Comparison of ENCODE assay signal across 19 cellular contexts in the genomic region with DNA sequence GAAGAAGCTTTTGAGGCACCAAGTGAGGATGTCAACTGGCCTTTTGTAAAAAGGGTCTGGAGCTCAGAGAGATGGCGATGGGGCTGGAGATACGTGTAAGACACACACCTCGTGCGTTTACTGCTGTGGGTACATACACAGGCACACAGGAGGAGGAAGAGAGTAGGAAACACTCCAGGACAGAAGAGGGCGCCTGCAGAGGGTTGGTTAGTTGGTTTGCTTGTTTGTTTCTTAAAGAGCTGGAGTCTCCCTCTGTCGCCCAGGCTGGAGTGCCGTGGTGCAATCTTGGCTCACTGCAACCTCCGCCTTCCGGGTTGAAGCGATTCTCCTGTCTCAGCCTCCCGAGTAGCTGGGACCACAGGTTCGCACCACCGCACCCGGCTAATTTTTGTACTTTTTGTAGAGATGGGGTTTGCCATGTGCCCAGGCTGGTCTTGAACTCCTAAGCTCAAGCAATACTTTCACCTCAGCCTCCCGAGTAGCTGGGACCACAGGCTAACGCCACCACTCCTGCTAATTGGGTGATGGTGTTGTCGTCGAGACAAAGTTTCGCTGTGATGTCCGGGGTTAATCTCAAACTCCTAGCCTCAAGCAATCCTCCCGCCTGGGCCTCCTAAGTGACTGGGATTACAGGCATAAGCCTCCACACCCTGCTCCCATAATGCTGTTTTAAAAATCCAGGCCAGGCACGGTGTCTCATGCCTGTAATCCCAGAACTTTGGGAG. TPM values are rescaled to one million over a fixed set of nuclear protein-coding genes. Genes with fewer than 3 reads are reported as not detected.
DNase-seq lines count a peak whose midpoint lies in the region; ATAC-seq, FAIRE-seq and TF ChIP-seq lines count a peak whose summit lies in the region.
"Had no signal": no experiment of that assay in that cellular context is flagged by ENCODE, and none has a peak within 500 bp of the region (broad histone marks: within the 10 kb centered on the region; RNA-seq: fewer than 3 reads in every experiment).

No MANE protein-coding gene starts in this region.

- no peak overlapping the region for H2AFZ ChIP-seq in K562 (ENCODE audit: low read depth, low read length)
- H2AFZ ChIP-seq: parathyroid adenoma had no signal

- no peak for TF ChIP-seq POLR2A in K562 (conservative IDR thresholded peaks at IDR 0.05)

- H3K9me3 Mint-ChIP-seq in CD4-positive, alpha-beta T cell = peaks cover 6% of the 10 kb centered on the region

- H3K4me1 Mint-ChIP-seq in CD4-positive, alpha-beta T cell (ENCODE audit: low read depth) = no peaks in the 10 kb centered on the region
- H3K4me1 Mint-ChIP-seq: immature natural killer cell, mesothelial cell of epicardium had no signal

- H3K4me2 ChIP-seq in K562 (ENCODE audit: insufficient read depth, low read length) = no peak overlapping the region

- no peak for TF ChIP-seq RAD21 in K562 (CRISPR knock-in tag; conservative IDR thresholded peaks at IDR 0.05 in 1 of 2, IDR thresholded peaks at IDR 0.05 in 1 of 2)

- no peak overlapping the region for H3K4me3 Mint-ChIP-seq in CD4-positive, alpha-beta T cell
- H3K4me3 Mint-ChIP-seq: immature natural killer cell, mesothelial cell of epicardium had no signal

- H3K9me1 ChIP-seq in K562 (ENCODE audit: control insufficient read depth, insufficient read depth, low read length) = no peaks in the 10 kb centered on the region

- 24% methylated on average over 14 of the region's 22 CpGs for WGBS in K562 (ENCODE audit: insufficient coverage, low coverage, missing lambda C conversion rate)

- no peaks in the 10 kb centered on the region for H3K27me3 ChIP-seq in CD4-positive, alpha-beta T cell (ENCODE audit: control insufficient read depth, insufficient read depth, low read length)
- no peaks in the 10 kb centered on the region for H3K27me3 ChIP-seq in K562 (ENCODE audit: control insufficient read depth in 2 of 2, insufficient read depth in 2 of 2, low read length in 2 of 2)
- H3K27me3 ChIP-seq: breast epithelium had no signal

- in situ Hi-C loops in K562 (cut with MboI) = no loop called here

- no peaks in the 10 kb centered on the region for H4K20me1 ChIP-seq in K562 (replicated peaks; ENCODE audit: control insufficient read depth, insufficient read depth, low read length)

- peaks cover 17% of the 10 kb centered on the region for H3K27me3 Mint-ChIP-seq in CD4-positive, alpha-beta T cell

- CTCF ChIA-PET in CD4-positive, alpha-beta T cell (lab: Charles Lee) = no interaction called here
- CTCF ChIA-PET in K562 (lab: Yijun Ruan, JAX; ENCODE audit: low intra/inter-chr PET ratio) = no interaction called here

- no peak for FAIRE-seq in K562 (lab: Jason Lieb, UNC)
- FAIRE-seq: TTC549 had no signal

- POLR2A ChIA-PET in CD4-positive, alpha-beta T cell (lab: Charles Lee) = interaction anchor here (0.7 kb wide), 2 partner anchors 12 to 579 kb away, joined by 3 to 4 read pairs; no protein-coding TSS in a partner anchor
- POLR2A ChIA-PET in K562 (lab: Yijun Ruan, JAX) = no interaction called here

- no peaks in the 10 kb centered on the region for H3K4me1 ChIP-seq in K562 (replicated peaks in 1 of 2; ENCODE audit: control insufficient read depth in 2 of 2, insufficient read depth in 2 of 2, low read length in 2 of 2)
- H3K4me1 ChIP-seq: breast epithelium, parathyroid adenoma, tibial artery had no signal

- no peaks in the 10 kb centered on the region for H3K9me3 ChIP-seq in CD4-positive, alpha-beta T cell (ENCODE audit: control insufficient read depth, low read length)
- H3K9me3 ChIP-seq in K562 (replicated peaks; ENCODE audit: control insufficient read depth, insufficient read depth, low read depth, low read length) = no peaks in the 10 kb centered on the region
- H3K9me3 ChIP-seq: tibial artery had no signal

- no peaks in the 10 kb centered on the region for H3K36me3 ChIP-seq in K562 (ENCODE audit: control insufficient read depth, insufficient read depth, low read length)
- H3K36me3 ChIP-seq: breast epithelium, tibial artery had no signal

- no peak overlapping the region for H3K27ac Mint-ChIP-seq in CD4-positive, alpha-beta T cell
- H3K27ac Mint-ChIP-seq: immature natural killer cell, mesothelial cell of epicardium had no signal

- no peak for TF ChIP-seq CTCF in CD4-positive, alpha-beta T cell (IDR thresholded peaks at IDR 0.05)
- peak in 1 of 3 experiments; percentile 36; a peak in 2 of 6 replicates for TF ChIP-seq CTCF in K562 (IDR thresholded peaks at IDR 0.05 in 2 of 3, conservative IDR thresholded peaks at IDR 0.05 in 1 of 3; ENCODE audit: insufficient read depth in 2 of 3, low read depth in 1 of 3, low read length in 3 of 3)

- no peak overlapping the region for H3K27ac ChIP-seq in CD4-positive, alpha-beta T cell (ENCODE audit: low read depth, low read length)
- H3K27ac ChIP-seq in K562 (ENCODE audit: extremely low read depth, low read depth, low read length) = no peak overlapping the region
- H3K27ac ChIP-seq: breast epithelium, parathyroid adenoma, tibial artery had no signal

- no peaks in the 10 kb centered on the region for H3K36me3 Mint-ChIP-seq in CD4-positive, alpha-beta T cell (ENCODE audit: low read depth)
- H3K36me3 Mint-ChIP-seq: mesothelial cell of epicardium had no signal

- no peak overlapping the region for H3K9ac ChIP-seq in K562 (ENCODE audit: insufficient read depth in 1 of 2, low read depth in 2 of 2, low read length in 2 of 2)
- H3K9ac ChIP-seq: parathyroid adenoma had no signal

- intact Hi-C loops in CD4-positive, alpha-beta T cell (cut with DNase I, micrococcal nuclease) = no loop called here
- intact Hi-C loops in K562 (cut with micrococcal nuclease) = no loop called here

- ATAC-seq in CD4-positive, alpha-beta T cell (ENCODE audit: poor library complexity) = peak; percentile 29
- ATAC-seq in K562 (peak; percentile 53; the same call in 2 of the 3 replicates), GM18858 (IDR thresholded peaks at IDR 0.05; ENCODE audit: unreplicated experiment) (no peak), GM19035 (IDR thresholded peaks at IDR 0.05; ENCODE audit: unreplicated experiment) (no peak), GM18519 (IDR thresholded peaks at IDR 0.05; ENCODE audit: low FRiP score, unreplicated experiment) (no peak)

- peak; percentile 30 for DNase-seq in NCI-H146 (lab: John Stamatoyannopoulos, UW)
- no peak for DNase-seq in NCI-H146 treated with DMSO at 0.1 percent for 48 hours (lab: John Stamatoyannopoulos, UW; ENCODE audit: unreplicated experiment)
- no peak for DNase-seq in CD4-positive, alpha-beta T cell
- DNase-seq in NCI-H526 (lab: John Stamatoyannopoulos, UW) = peak; percentile 3 to 34
- no peak for DNase-seq in K562 (ENCODE audit: extremely low read depth in 1 of 4, low spot score in 3 of 4)
- DNase-seq: ACHN; activated T-cell treated with anti-CD3 and anti-CD28 coated beads, Interleukin-2, amount 50 U/mL, for 1 hour; effector CD4-positive, alpha-beta T cell; SHP77; tibial artery had no signal

- TF ChIP-seq EP300 in K562 (IDR thresholded peaks at IDR 0.05; ENCODE audit: low read length) = no peak

- H3K79me2 ChIP-seq in K562 (ENCODE audit: control insufficient read depth, insufficient read depth, low read length) = no peaks in the 10 kb centered on the region
- H3K79me2 ChIP-seq: parathyroid adenoma had no signal

- BruUV-seq in K562 (replicated peaks; lab: Mats Ljungman, UMichigan) = no TSS peak

- H3K4me3 ChIP-seq in K562 = no peak overlapping the region
- H3K4me3 ChIP-seq: breast epithelium, tibial artery had no signal

TF ChIP-seq in K562, 482 proteins besides CTCF, POLR2A, EP300 and RAD21:
- TF ChIP-seq RBM15 (IDR thresholded peaks at IDR 0.05; ENCODE audit: insufficient read depth, low read length) (no peak), ZNF347 (CRISPR knock-in tag; IDR thresholded peaks at IDR 0.05; ENCODE audit: low read depth) (no peak), CCAR2 (IDR thresholded peaks at IDR 0.05; ENCODE audit: low read depth, low read length) (no peak), GTF2F1 (IDR thresholded peaks at IDR 0.05; ENCODE audit: low read depth, low read length) (no peak)
- TF ChIP-seq, protein P1, sequence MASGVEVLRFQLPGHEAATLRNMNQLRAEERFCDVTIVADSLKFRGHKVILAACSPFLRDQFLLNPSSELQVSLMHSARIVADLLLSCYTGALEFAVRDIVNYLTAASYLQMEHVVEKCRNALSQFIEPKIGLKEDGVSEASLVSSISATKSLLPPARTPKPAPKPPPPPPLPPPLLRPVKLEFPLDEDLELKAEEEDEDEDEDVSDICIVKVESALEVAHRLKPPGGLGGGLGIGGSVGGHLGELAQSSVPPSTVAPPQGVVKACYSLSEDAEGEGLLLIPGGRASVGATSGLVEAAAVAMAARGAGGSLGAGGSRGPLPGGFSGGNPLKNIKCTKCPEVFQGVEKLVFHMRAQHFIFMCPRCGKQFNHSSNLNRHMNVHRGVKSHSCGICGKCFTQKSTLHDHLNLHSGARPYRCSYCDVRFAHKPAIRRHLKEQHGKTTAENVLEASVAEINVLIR (CRISPR knock-in tag; IDR thresholded peaks at IDR 0.05) = no peak

RNA-seq across cellular contexts. Expression of a gene that starts 1.2 kb away (rescaled TPM):
- total RNA-seq in CD4-positive, alpha-beta T cell = not detected
- not detected in 2 replicates for total RNA-seq in K562 (2011; cell fraction: chromatin; rRNA removed; ENCODE audit: low replicate concordance)
- total RNA-seq in K562 (2011; cell fraction: nucleolus; rRNA removed) = not detected in 2 replicates
- total RNA-seq in K562 (2011; cell fraction: nucleoplasm; rRNA removed) = not detected in 2 replicates
- total RNA-seq in K562 (2014; rRNA removed) (not detected in 2 replicates), K562 (2014; rRNA removed; fragmentation: Illumina TruSeq; extraction: Trizol) (not detected in 2 replicates), K562 (2015; rRNA removed; fragmentation: Illumina TruSeq; extraction: Trizol) (not detected in 2 replicates), K562 (2021) (not detected in 2 replicates)
- polyA plus RNA-seq in K562 (2011; rRNA removed) (not detected in 2 replicates), K562 (2014; fragmentation: Illumina TruSeq; extraction: Trizol) (not detected in 2 replicates), K562 (2014; fragmentation: Nextera tagmentation; extraction: Ambion mirVana) (not detected), K562 (2014; rRNA removed) (not detected in 2 replicates)
- polyA plus RNA-seq in K562 (2011; cell fraction: cytosol; rRNA removed) = not detected in 2 replicates
- polyA plus RNA-seq in K562 (2011; cell fraction: nucleus; rRNA removed) = not detected in 2 replicates
- polyA plus RNA-seq in K562 (2012) = not detected in 2 replicates
- not detected in 2 replicates for polyA minus RNA-seq in K562 (2011; rRNA and poly(A)+ RNA removed)
- polyA minus RNA-seq in K562 (2011; cell fraction: cytosol; rRNA and poly(A)+ RNA removed) = not detected in 2 replicates
- not detected in 2 replicates for polyA minus RNA-seq in K562 (2011; cell fraction: nucleus; rRNA and poly(A)+ RNA removed)
- total RNA-seq: breast epithelium, mesothelial cell of epicardium, NCI-H460 had no signal
- polyA plus RNA-seq: immature natural killer cell had no signal

Comparison
In these comparisons a context has a peak if more than half of its experiments do, and no peak if none do; other contexts are left out.
1. DNase-seq: peak in NCI-H146 (single experiment) and NCI-H526 (2 of 2); none in NCI-H146 treated with DMSO at 0.1 percent for 48 hours (single experiment), CD4-positive, alpha-beta T cell (0 of 10) and K562 (0 of 4).
2. ATAC-seq: peak in CD4-positive, alpha-beta T cell (single experiment) and K562 (single experiment); none in GM18858 (single experiment), GM19035 (single experiment) and GM18519 (single experiment).